ENCODE assay signal across 13 cellular contexts in the genomic region with DNA sequence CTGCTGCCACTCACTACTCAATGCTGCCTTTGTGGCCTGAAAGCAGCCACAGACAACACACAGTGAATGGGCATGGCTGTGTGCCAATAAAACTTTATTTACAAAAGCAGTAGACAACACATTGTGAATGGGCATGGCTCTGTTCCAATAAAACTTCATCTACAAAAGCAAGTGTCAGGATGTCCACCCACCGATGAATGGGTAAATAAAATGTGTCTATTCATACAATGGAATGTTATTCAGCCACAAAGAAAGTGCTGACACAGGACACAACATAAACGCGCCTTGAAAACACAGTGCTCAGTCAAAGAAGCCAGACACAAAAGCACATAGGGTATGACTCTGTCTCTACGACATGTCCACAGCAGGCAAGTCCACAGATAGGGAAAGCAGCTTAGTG. TPM values are rescaled to one million over a fixed set of nuclear protein-coding genes. Genes with fewer than 3 reads are reported as not detected.
DNase-seq lines count a peak whose midpoint lies in the region; ATAC-seq, FAIRE-seq and TF ChIP-seq lines count a peak whose summit lies in the region.
"Had no signal": no experiment of that assay in that cellular context is flagged by ENCODE, and none has a peak within 500 bp of the region (broad histone marks: within the 10 kb centered on the region; RNA-seq: fewer than 3 reads in every experiment).

No MANE protein-coding gene starts in this region.

- no peak for TF ChIP-seq EP300 in A549 (IDR thresholded peaks at IDR 0.05)

- no peak for FAIRE-seq in A549 (lab: Jason Lieb, UNC)
- FAIRE-seq: G401.6 had no signal

- H3K4me3 ChIP-seq in A549 = no peak overlapping the region
- H3K4me3 ChIP-seq: right atrium auricular region had no signal

- H3K4me3 Mint-ChIP-seq in naive thymus-derived CD8-positive, alpha-beta T cell = no peak overlapping the region

- 0 out of 3 replicates have a peak, but pooled peaks cover 2% of the 10 kb centered on the region for H3K9me3 ChIP-seq in A549
- H3K9me3 ChIP-seq: right atrium auricular region had no signal

- DNase-seq in A549 (ENCODE audit: low read depth in 1 of 2, low spot score in 1 of 2) (no peak), NCI-H1105 treated with DMSO at 0.1 percent for 48 hours (lab: John Stamatoyannopoulos, UW) (peak; percentile 50), SHP77 (lab: John Stamatoyannopoulos, UW) (peak; percentile 33 to 40), foreskin melanocyte (peak; percentile 96), AG08396 (ENCODE audit: low spot score) (no peak)
- no peak for DNase-seq in naive thymus-derived CD8-positive, alpha-beta T cell
- no peak for DNase-seq in stimulated activated CD4-positive, alpha-beta T cell treated with anti-CD3 and anti-CD28 coated beads, Interleukin-12 subunit alpha, Interleukin-12 subunit beta, amount 100 ng/mL, for 4 hours
- DNase-seq: amniotic stem cell had no signal

- POLR2A ChIA-PET in A549 (lab: Yijun Ruan, JAX) = no interaction called here
- POLR2A ChIA-PET in naive thymus-derived CD8-positive, alpha-beta T cell (lab: Charles Lee) = no interaction called here

- H3K4me1 ChIP-seq in A549 = no peaks in the 10 kb centered on the region
- H3K4me1 ChIP-seq: right atrium auricular region had no signal

- TF ChIP-seq CTCF in A549 (IDR thresholded peaks at IDR 0.05) = no peak

- 77% methylated on average over 4 of the region's 4 CpGs for WGBS in A549 (ENCODE audit: missing lambda C conversion rate)

- H3K4me1 Mint-ChIP-seq in naive thymus-derived CD8-positive, alpha-beta T cell = peaks cover 0 to 3% (median 1%) of the 10 kb centered on the region in 4 donors

- H3K27me3 Mint-ChIP-seq in naive thymus-derived CD8-positive, alpha-beta T cell = no peaks in the 10 kb centered on the region

- CTCF ChIA-PET in A549 (lab: Yijun Ruan, JAX) = interaction anchor here (1.5 kb wide), 1 partner anchor 23 kb away, joined by 4 read pairs; no protein-coding TSS in a partner anchor

- H3K27ac Mint-ChIP-seq in naive thymus-derived CD8-positive, alpha-beta T cell = peak overlapping the region in 1 of 10 donors; percentile 12

- no peak for TF ChIP-seq RAD21 in A549 (conservative IDR thresholded peaks at IDR 0.05 in 1 of 2, IDR thresholded peaks at IDR 0.05 in 1 of 2)

- peaks cover 0 to 47% (median 44%) of the 10 kb centered on the region in 3 donors for H3K36me3 Mint-ChIP-seq in naive thymus-derived CD8-positive, alpha-beta T cell

- no peak for TF ChIP-seq POLR2A in A549 (IDR thresholded peaks at IDR 0.05; ENCODE audit: low read length)

- no peak overlapping the region for H3K27ac ChIP-seq in A549
- H3K27ac ChIP-seq: right atrium auricular region had no signal

- H3K9me3 Mint-ChIP-seq in naive thymus-derived CD8-positive, alpha-beta T cell = no peaks in the 10 kb centered on the region

- H3K4me2 ChIP-seq in A549 = no peak overlapping the region

- ATAC-seq in A549 (no peak), HG02938 (IDR thresholded peaks at IDR 0.05; ENCODE audit: unreplicated experiment) (no peak)
- no peak for ATAC-seq in naive thymus-derived CD8-positive, alpha-beta T cell

TF ChIP-seq in A549, 52 proteins besides CTCF, POLR2A, EP300 and RAD21:
- TF ChIP-seq ESRRA (IDR thresholded peaks at IDR 0.05; ENCODE audit: borderline replicate concordance, low read length) (no peak), MAFK (IDR thresholded peaks at IDR 0.05; ENCODE audit: partially characterized antibody) (peak; percentile 69)

RNA-seq across cellular contexts. Expression of a gene that starts 20.1 kb away (rescaled TPM):
- 13.3 and 16.1 TPM in 2 replicates for polyA plus RNA-seq in A549 (2011; rRNA removed)
- polyA plus RNA-seq in A549 (2012; cell fraction: cytosol; rRNA removed) = 13.9 and 15.6 TPM in 2 replicates
- polyA plus RNA-seq in A549 (2012; cell fraction: nucleus; rRNA removed) = 6.8 and 7.8 TPM in 2 replicates
- 10.8 to 12.2 TPM (median 12.0 TPM) in 3 replicates for polyA plus RNA-seq in A549 (2017; fragmentation: RNase III; extraction: RNeasy Plus Mini Kit Qiagen cat#74134 plus additional on column Dnase treatment)
- polyA minus RNA-seq in A549 (2011; rRNA and poly(A)+ RNA removed) = 39.0 and 39.5 TPM in 2 replicates
- 10 to 100 TPM; 12.3 to 12.4 TPM for total RNA-seq in naive thymus-derived CD8-positive, alpha-beta T cell
- 1 to 10 TPM; 7.4 to 8.9 (median 7.4) TPM for polyA plus RNA-seq in naive thymus-derived CD8-positive, alpha-beta T cell

RNA-seq across cellular contexts. Expression of a gene that starts 22.0 kb away (rescaled TPM):
- polyA plus RNA-seq in A549 (2011; rRNA removed) = not detected in 2 replicates
- polyA plus RNA-seq in A549 (2012; cell fraction: cytosol; rRNA removed) = not detected in 2 replicates
- polyA plus RNA-seq in A549 (2012; cell fraction: nucleus; rRNA removed) = not detected in 2 replicates
- polyA plus RNA-seq in A549 (2017; fragmentation: RNase III; extraction: RNeasy Plus Mini Kit Qiagen cat#74134 plus additional on column Dnase treatment) = not detected in 3 replicates
- polyA minus RNA-seq in A549 (2011; rRNA and poly(A)+ RNA removed) = not detected in 2 replicates
- not detected for total RNA-seq in naive thymus-derived CD8-positive, alpha-beta T cell
- polyA plus RNA-seq in naive thymus-derived CD8-positive, alpha-beta T cell = 1 to 10 TPM in 2 of 3 donors, not detected in 1; 1.5 to 3.0 TPM
- total RNA-seq: mononuclear cell, right atrium auricular region had no signal
- polyA plus RNA-seq: AG04450 had no signal

Comparison
In these comparisons a context has a peak if more than half of its experiments do, and no peak if none do; other contexts are left out.
1. DNase-seq: peak in NCI-H1105 treated with DMSO at 0.1 percent for 48 hours (single experiment), SHP77 (2 of 2) and foreskin melanocyte (single experiment); none in A549 (0 of 2), naive thymus-derived CD8-positive, alpha-beta T cell (0 of 10), AG08396 (single experiment) and stimulated activated CD4-positive, alpha-beta T cell treated with anti-CD3 and anti-CD28 coated beads, Interleukin-12 subunit alpha, Interleukin-12 subunit beta, amount 100 ng/mL, for 4 hours (single experiment).